ENCODE assay signal across 1 cellular context in genomic region chr3:48430359-48431101, GRCh38.
TF ChIP-seq lines count a peak whose summit lies in the region.

No MANE protein-coding gene starts in this region.

TF ChIP-seq in K562, 482 proteins besides CTCF, POLR2A, EP300 and RAD21:
- TF ChIP-seq KLF16 (IDR thresholded peaks at IDR 0.05) (no peak), HDGF (IDR thresholded peaks at IDR 0.05) (no peak), POLR2AphosphoS5 (IDR thresholded peaks at IDR 0.05; ENCODE audit: control insufficient read depth, insufficient read depth, low read depth, low read length) (no peak), ATF3 (IDR thresholded peaks at IDR 0.05) (0 out of 2 replicates have a peak, but pooled peaks have one; percentile 2), ATF3 (CRISPR knock-in tag; conservative IDR thresholded peaks at IDR 0.05) (no peak), MEIS2 (IDR thresholded peaks at IDR 0.05; ENCODE audit: partially characterized antibody) (no peak), ATF1 (CRISPR knock-in tag; IDR thresholded peaks at IDR 0.05) (no peak), ATF1 (tag; IDR thresholded peaks at IDR 0.05) (0 out of 2 replicates have a peak, but pooled peaks have one; percentile 3)
